9 cellular contexts compared by ENCODE assay signal in genomic region chr22:29315286-29316195, GRCh38. TPM values are rescaled to one million over a fixed set of nuclear protein-coding genes. Genes with fewer than 3 reads are reported as not detected.
A peak's percentile ranks its signal among the peaks of the same experiment; 100 is the strongest.
DNase-seq lines count a peak whose midpoint lies in the region; ATAC-seq and TF ChIP-seq lines count a peak whose summit lies in the region.
"Had no signal": no experiment of that assay in that cellular context is flagged by ENCODE, and none has a peak within 500 bp of the region (broad histone marks: within the 10 kb centered on the region; RNA-seq: fewer than 3 reads in every experiment).

RASL10A (minus strand) TSS chr22:29315697; CDS start chr22:29315246, 451 bp downstream.

- H3K9me3 ChIP-seq in left lung = no peaks in the 10 kb centered on the region
- no peaks in the 10 kb centered on the region for H3K9me3 ChIP-seq in thoracic aorta

- H3K36me3 ChIP-seq in left lung (peaks cover 0 to 11% of the 10 kb centered on the region in 2 donors), thoracic aorta (no peaks in the 10 kb centered on the region)

- peak within 1 kb of the TSS; percentile 10 for H3K4me3 Mint-ChIP-seq in activated T-cell treated with anti-CD3 and anti-CD28 coated beads, Interleukin-2, amount 50 U/mL, for 24 hours
- peak within 1 kb of the TSS; percentile 31 for H3K4me3 Mint-ChIP-seq in activated T-helper 2 cell treated with anti-CD3 and anti-CD28 coated beads, Interferon-gamma antibody, Interleukin-2, Interleukin-4, amounts not matched to agents 10 μg/mL and 5 μg/mL and 100 μg/mL, durations not matched to agents 14 hours and 24 hours and 36 hours (ENCODE audit: low read depth)

- ATAC-seq in left lung = no peak
- no peak for ATAC-seq in thoracic aorta (ENCODE audit: insufficient number of reproducible peaks, low FRiP score, low read depth)
- ATAC-seq in GM21515 (IDR thresholded peaks at IDR 0.05; ENCODE audit: unreplicated experiment) = no peak

- H3K27ac ChIP-seq in left lung (no peak within 1 kb of the TSS), thoracic aorta (no peak within 1 kb of the TSS)
- H3K27ac ChIP-seq: KMS-11 had no signal

- peak within 1 kb of the TSS; percentile 11 to 26 for H3K4me3 ChIP-seq in left lung
- H3K4me3 ChIP-seq in thoracic aorta = peak within 1 kb of the TSS; percentile 57

- no peaks in the 10 kb centered on the region for H3K9me3 Mint-ChIP-seq in activated T-cell treated with anti-CD3 and anti-CD28 coated beads, Interleukin-2, amount 50 U/mL, for 24 hours
- no peaks in the 10 kb centered on the region for H3K9me3 Mint-ChIP-seq in activated T-helper 2 cell treated with anti-CD3 and anti-CD28 coated beads, Interferon-gamma antibody, Interleukin-2, Interleukin-4, amounts not matched to agents 10 μg/mL and 5 μg/mL and 100 μg/mL, durations not matched to agents 14 hours and 24 hours and 36 hours

- DNase-seq in activated T-cell treated with anti-CD3 and anti-CD28 coated beads, Interleukin-2, amount 50 U/mL, for 24 hours = no peak
- DNase-seq in activated T-cell treated with anti-CD3 and anti-CD28 coated beads, Interleukin-2, amount 50 U/mL, for 1 hour = no peak
- no peak for DNase-seq in activated T-helper 2 cell treated with anti-CD3 and anti-CD28 coated beads, Interferon-gamma antibody, Interleukin-2, Interleukin-4, amounts not matched to agents 10 μg/mL and 5 μg/mL and 100 μg/mL, durations not matched to agents 14 hours and 24 hours and 36 hours (ENCODE audit: low spot score)
- peak in 1 of 2 donors; percentile 77 for DNase-seq in left lung
- DNase-seq in thoracic aorta (ENCODE audit: low spot score) = no peak
- DNase-seq in SK-N-DZ (ENCODE audit: low spot score) = no peak
- DNase-seq in activated CD8-positive, alpha-beta memory T cell treated with anti-CD3 and anti-CD28 coated beads, Interleukin-2, amount 50 U/mL, for 4 hours = no peak

- H3K27me3 ChIP-seq in left lung (peaks cover 35 to 53% of the 10 kb centered on the region in 2 donors), thoracic aorta (replicated peaks; ENCODE audit: insufficient read depth) (peaks cover 15% of the 10 kb centered on the region)

- intact Hi-C loops in activated T-helper 2 cell treated with anti-CD3 and anti-CD28 coated beads, Interferon-gamma antibody, Interleukin-2, Interleukin-4, amounts not matched to agents 10 μg/mL and 5 μg/mL and 100 μg/mL, durations not matched to agents 14 hours and 24 hours and 36 hours (cut with micrococcal nuclease) = no loop called here
- intact Hi-C loops in left lung (cut with DNase I) = no loop called here

- TF ChIP-seq CTCF in left lung (IDR thresholded peaks at IDR 0.05) (no peak), thoracic aorta (IDR thresholded peaks at IDR 0.05) (no peak)

- H3K4me1 ChIP-seq in left lung = peaks cover 28 to 50% of the 10 kb centered on the region in 2 donors
- H3K4me1 ChIP-seq in thoracic aorta (ENCODE audit: control insufficient read depth in 1 of 2, low read depth in 2 of 2) = peaks cover 24 to 45% of the 10 kb centered on the region in 2 donors

- no peak within 1 kb of the TSS for H3K27ac Mint-ChIP-seq in activated T-cell treated with anti-CD3 and anti-CD28 coated beads, Interleukin-2, amount 50 U/mL, for 24 hours
- H3K27ac Mint-ChIP-seq in activated T-helper 2 cell treated with anti-CD3 and anti-CD28 coated beads, Interferon-gamma antibody, Interleukin-2, Interleukin-4, amounts not matched to agents 10 μg/mL and 5 μg/mL and 100 μg/mL, durations not matched to agents 14 hours and 24 hours and 36 hours = no peak within 1 kb of the TSS

- H3K36me3 Mint-ChIP-seq in activated T-cell treated with anti-CD3 and anti-CD28 coated beads, Interleukin-2, amount 50 U/mL, for 24 hours (ENCODE audit: low read depth) = no peaks in the 10 kb centered on the region
- no peaks in the 10 kb centered on the region for H3K36me3 Mint-ChIP-seq in activated T-helper 2 cell treated with anti-CD3 and anti-CD28 coated beads, Interferon-gamma antibody, Interleukin-2, Interleukin-4, amounts not matched to agents 10 μg/mL and 5 μg/mL and 100 μg/mL, durations not matched to agents 14 hours and 24 hours and 36 hours (ENCODE audit: low read depth)

- peaks cover 47% of the 10 kb centered on the region for H3K27me3 Mint-ChIP-seq in activated T-cell treated with anti-CD3 and anti-CD28 coated beads, Interleukin-2, amount 50 U/mL, for 24 hours
- H3K27me3 Mint-ChIP-seq in activated T-helper 2 cell treated with anti-CD3 and anti-CD28 coated beads, Interferon-gamma antibody, Interleukin-2, Interleukin-4, amounts not matched to agents 10 μg/mL and 5 μg/mL and 100 μg/mL, durations not matched to agents 14 hours and 24 hours and 36 hours (ENCODE audit: low read depth) = peaks cover 43% of the 10 kb centered on the region

- H3K4me1 Mint-ChIP-seq in activated T-cell treated with anti-CD3 and anti-CD28 coated beads, Interleukin-2, amount 50 U/mL, for 24 hours (ENCODE audit: low read depth) = peaks cover 25% of the 10 kb centered on the region
- peaks cover 17% of the 10 kb centered on the region for H3K4me1 Mint-ChIP-seq in activated T-helper 2 cell treated with anti-CD3 and anti-CD28 coated beads, Interferon-gamma antibody, Interleukin-2, Interleukin-4, amounts not matched to agents 10 μg/mL and 5 μg/mL and 100 μg/mL, durations not matched to agents 14 hours and 24 hours and 36 hours (ENCODE audit: low read depth)

RNA-seq across cellular contexts. Expression of gene RASL10A, which starts in this region (rescaled TPM):
- 0.46 and 0.52 TPM in 2 replicates for total RNA-seq in activated T-helper 2 cell treated with anti-CD3 and anti-CD28 coated beads, Interferon-gamma antibody, Interleukin-2, Interleukin-4, amounts not matched to agents 10 μg/mL and 5 μg/mL and 100 μg/mL, durations not matched to agents 14 hours and 24 hours and 36 hours
- total RNA-seq in left lung (1 to 10 TPM in 1 of 2 donors, under 1 TPM in 1; 0.96 to 1.8 TPM), thoracic aorta (1 to 10 TPM; 3.4 to 4.1 TPM)
- 1.0 TPM in 1 of 2 replicates, not detected in the other for polyA plus RNA-seq in SK-N-DZ (2014; cell fraction: cytosol; rRNA removed)
- polyA plus RNA-seq in SK-N-DZ (2014; cell fraction: nucleus; rRNA removed) = 1.4 and 6.4 TPM in 2 replicates
